Comparison of ENCODE assay signal across 8 cellular contexts in genomic region chr19:58559275-58560006, GRCh38. TPM values are rescaled to one million over a fixed set of nuclear protein-coding genes. Genes with fewer than 3 reads are reported as not detected.
DNase-seq lines count a peak whose midpoint lies in the region; ATAC-seq and TF ChIP-seq lines count a peak whose summit lies in the region.

No MANE protein-coding gene starts in this region.

- H3K27ac ChIP-seq in GM23248 (peak overlapping the region; percentile 96), RWPE1 (peak overlapping the region; percentile 100), brain microvascular endothelial cell (peak overlapping the region; percentile 94), skeletal muscle tissue (ENCODE audit: low read depth, low read length) (peak overlapping the region; percentile 98)

- peaks cover 34% of the 10 kb centered on the region for H3F3A ChIP-seq in GM23248 (ENCODE audit: insufficient read depth)

- H3K9ac ChIP-seq in GM23248: peak overlapping the region; percentile 96
- H3K9ac ChIP-seq in skeletal muscle tissue (ENCODE audit: low read depth in 1 of 3, low read length in 3 of 3): peak overlapping the region; percentile 84 to 99 (median 96)

- peak overlapping the region; percentile 84 for H3K4me3 ChIP-seq in BJ (ENCODE audit: low read depth, low read length)
- peak overlapping the region; percentile 83 for H3K4me3 ChIP-seq in GM23248
- H3K4me3 ChIP-seq in brain microvascular endothelial cell (ENCODE audit: low read depth, low read length): peak overlapping the region; percentile 92
- H3K4me3 ChIP-seq in iPS-18c (ENCODE audit: insufficient read depth, low read depth, low read length): peak overlapping the region; percentile 95
- H3K4me3 ChIP-seq in skeletal muscle tissue (ENCODE audit: low read length in 3 of 3): peak overlapping the region; percentile 87 to 98 (median 94)

- WGBS in GM23248 (ENCODE audit: low coverage in 1 of 2, low lambda C conversion rate in 2 of 2, missing lambda C conversion rate in 2 of 2), 2 experiments: 1 to 2% methylated on average over 29 to 32 of the region's 33 CpGs

- peak overlapping the region; percentile 74 for H2AFZ ChIP-seq in GM23248

- peaks cover 32% of the 10 kb centered on the region for H3K79me2 ChIP-seq in GM23248 (ENCODE audit: insufficient read depth)

- H3K4me2 ChIP-seq in GM23248 (ENCODE audit: unreplicated experiment): peak overlapping the region; percentile 91

- H3K4me1 ChIP-seq in GM23248 (ENCODE audit: insufficient read depth) (peaks cover 26% of the 10 kb centered on the region), skeletal muscle tissue (ENCODE audit: control insufficient read depth in 3 of 3, insufficient read depth in 3 of 3, low read length in 3 of 3) (peaks cover 63 to 82% (median 72%) of the 10 kb centered on the region in 3 donors)

- no peaks in the 10 kb centered on the region for H3K9me2 ChIP-seq in GM23248 (ENCODE audit: insufficient read depth)

- no peaks in the 10 kb centered on the region for H4K20me1 ChIP-seq in GM23248 (ENCODE audit: insufficient read depth)

- no peak for ATAC-seq in GM21576 (IDR thresholded peaks at IDR 0.05; ENCODE audit: unreplicated experiment)

- H3K9me3 ChIP-seq in GM23248 (ENCODE audit: low read depth): no peaks in the 10 kb centered on the region
- H3K9me3 ChIP-seq in iPS-18c (ENCODE audit: control insufficient read depth, insufficient read depth, low read length): no peaks in the 10 kb centered on the region
- H3K9me3 ChIP-seq in skeletal muscle tissue (ENCODE audit: control insufficient read depth in 3 of 3, low read length in 3 of 3): no peaks in the 10 kb centered on the region

- TF ChIP-seq CTCF in BJ (IDR thresholded peaks at IDR 0.05; ENCODE audit: insufficient read depth, low read depth, low read length): no peak
- TF ChIP-seq CTCF in RWPE1 (conservative IDR thresholded peaks at IDR 0.05; ENCODE audit: low read depth): no peak
- no peak for TF ChIP-seq CTCF in brain microvascular endothelial cell (IDR thresholded peaks at IDR 0.05; ENCODE audit: low read depth, low read length, missing control alignments)

- no peaks in the 10 kb centered on the region for H3K27me3 ChIP-seq in BJ (ENCODE audit: control insufficient read depth, insufficient read depth, low read length)
- no peaks in the 10 kb centered on the region for H3K27me3 ChIP-seq in GM23248 (replicated peaks; ENCODE audit: insufficient read depth)
- no peaks in the 10 kb centered on the region for H3K27me3 ChIP-seq in brain microvascular endothelial cell (replicated peaks)
- H3K27me3 ChIP-seq in skeletal muscle tissue (ENCODE audit: control insufficient read depth in 3 of 3, insufficient read depth in 3 of 3, low read length in 3 of 3): no peaks in the 10 kb centered on the region

- POLR2A ChIA-PET in BJ (lab: Charles Lee) (interaction anchor here (0.6 to 1.0 kb wide), 4 partner anchors 13 to 233 kb away, joined by 3 to 8 read pairs (median 5); partner anchors contain the start of genes ZBTB45 and ZSCAN22), RWPE1 (lab: Yijun Ruan, JAX; ENCODE audit: low non-redundant PET) (interaction anchor here (0.6 to 1.0 kb wide), 2 partner anchors 16 to 38 kb away, joined by 5 to 6 read pairs; partner anchors contain the start of gene TRIM28)

- in situ Hi-C loops in GM23248 (cut with MboI): no loop called here
- in situ Hi-C loops in brain microvascular endothelial cell (cut with HindIII; ENCODE audit: low pct_ligation_motif_present, low sequenced_read_pairs): no loop called here

- DNase-seq in BJ (ENCODE audit: low read depth): peak; percentile 64
- peak; percentile 94 for DNase-seq in GM23248
- DNase-seq in RWPE1 (ENCODE audit: low spot score): peak; percentile 98
- DNase-seq in brain microvascular endothelial cell: peak; percentile 85
- DNase-seq in NCI-H1092 (lab: John Stamatoyannopoulos, UW): no peak

- H3K36me3 ChIP-seq in BJ (ENCODE audit: control insufficient read depth, insufficient read depth, low read length): peaks cover 10% of the 10 kb centered on the region
- peaks cover 3% of the 10 kb centered on the region; the same call in 1 of the 2 replicates for H3K36me3 ChIP-seq in GM23248 (ENCODE audit: low read depth)
- H3K36me3 ChIP-seq in brain microvascular endothelial cell (replicated peaks): peaks cover 15% of the 10 kb centered on the region
- peaks cover 9 to 12% (median 10%) of the 10 kb centered on the region in 3 donors for H3K36me3 ChIP-seq in skeletal muscle tissue (ENCODE audit: control insufficient read depth in 3 of 3, insufficient read depth in 3 of 3, low read length in 3 of 3)

- CTCF ChIA-PET in BJ (lab: Yijun Ruan, JAX): interaction anchor here (2.1 kb wide), 1 partner anchor 39 kb away, joined by 8 read pairs; the partner anchor contains the start of gene ZBTB45
- CTCF ChIA-PET in RWPE1 (lab: Yijun Ruan, JAX): no interaction called here

RNA-seq across cellular contexts. Expression of gene UBE2M, which starts 1.0 kb away (rescaled TPM):
- polyA plus RNA-seq in BJ (2011; rRNA removed) (66.6 and 76.3 TPM in 2 replicates), GM23248 (2016; fragmentation: Nextera tagmentation; extraction: Ambion mirVana) (8.7 and 13.9 TPM in 2 replicates)
- polyA minus RNA-seq in BJ (2011; rRNA and poly(A)+ RNA removed): 53.8 and 64.6 TPM in 2 replicates
- total RNA-seq in GM23248 (2014; rRNA removed; shearing (Covaris generic)): 60.3 and 60.4 TPM in 2 replicates
- 73.6 TPM for total RNA-seq in skeletal muscle tissue

RNA-seq across cellular contexts. Expression of gene CHMP2A, which starts 4.5 kb away (rescaled TPM):
- polyA plus RNA-seq in BJ (2011; rRNA removed) (153 and 174 TPM in 2 replicates), GM23248 (2016; fragmentation: Nextera tagmentation; extraction: Ambion mirVana) (186 and 193 TPM in 2 replicates)
- 85.9 and 104 TPM in 2 replicates for polyA minus RNA-seq in BJ (2011; rRNA and poly(A)+ RNA removed)
- total RNA-seq in GM23248 (2014; rRNA removed; shearing (Covaris generic)): 88.6 and 89.2 TPM in 2 replicates
- 68.9 TPM for total RNA-seq in skeletal muscle tissue

RNA-seq across cellular contexts. Expression of gene MZF1, which starts 13.7 kb away (rescaled TPM):
- 8.4 and 12.5 TPM in 2 replicates for polyA plus RNA-seq in BJ (2011; rRNA removed)
- polyA minus RNA-seq in BJ (2011; rRNA and poly(A)+ RNA removed): 5.9 and 7.0 TPM in 2 replicates
- total RNA-seq in GM23248 (2014; rRNA removed; shearing (Covaris generic)): 20.8 and 32.1 TPM in 2 replicates
- polyA plus RNA-seq in GM23248 (2016; fragmentation: Nextera tagmentation; extraction: Ambion mirVana): 6.7 and 9.0 TPM in 2 replicates
- total RNA-seq in skeletal muscle tissue: 6.8 TPM

RNA-seq across cellular contexts. Expression of gene TRIM28, which starts 15.6 kb away (rescaled TPM):
- 210 and 476 TPM in 2 replicates for polyA plus RNA-seq in BJ (2011; rRNA removed)
- 908 and 1,175 TPM in 2 replicates for polyA minus RNA-seq in BJ (2011; rRNA and poly(A)+ RNA removed)
- 263 and 319 TPM in 2 replicates for total RNA-seq in GM23248 (2014; rRNA removed; shearing (Covaris generic))
- polyA plus RNA-seq in GM23248 (2016; fragmentation: Nextera tagmentation; extraction: Ambion mirVana): 61.5 and 62.0 TPM in 2 replicates
- total RNA-seq in skeletal muscle tissue: 277 TPM

RNA-seq across cellular contexts. Expression of gene ZBTB45, which starts 39.8 kb away (rescaled TPM):
- polyA plus RNA-seq in BJ (2011; rRNA removed): 5.2 and 9.5 TPM in 2 replicates
- polyA minus RNA-seq in BJ (2011; rRNA and poly(A)+ RNA removed): 4.3 and 4.9 TPM in 2 replicates
- total RNA-seq in GM23248 (2014; rRNA removed; shearing (Covaris generic)): 5.9 and 9.0 TPM in 2 replicates
- 16.0 and 17.9 TPM in 2 replicates for polyA plus RNA-seq in GM23248 (2016; fragmentation: Nextera tagmentation; extraction: Ambion mirVana)
- total RNA-seq in skeletal muscle tissue: 3.7 TPM
